Comparison of ENCODE assay signal across 12 cellular contexts in genomic region chr20:14963262-14963663, GRCh38.
DNase-seq lines count a peak whose midpoint lies in the region; ATAC-seq and TF ChIP-seq lines count a peak whose summit lies in the region.
"Had no signal": no experiment of that assay in that cellular context is flagged by ENCODE, and none has a peak within 500 bp of the region (broad histone marks: within the 10 kb centered on the region; RNA-seq: fewer than 3 reads in every experiment).

No MANE protein-coding gene starts in this region.

- TF ChIP-seq POLR2A in tibial nerve (IDR thresholded peaks at IDR 0.05): no peak

- no peak for TF ChIP-seq EP300 in tibial nerve (IDR thresholded peaks at IDR 0.05)

- peak; percentile 100 for ATAC-seq in PC-3
- ATAC-seq in omental fat pad (ENCODE audit: low FRiP score): peak; percentile 61
- ATAC-seq in HG02642 (IDR thresholded peaks at IDR 0.05; ENCODE audit: poor library complexity, unreplicated experiment): no peak

- CTCF ChIA-PET in PC-3 (lab: Charles Lee): no interaction called here

- H3K4me2 ChIP-seq in PC-3 (ENCODE audit: low read length): peak overlapping the region; percentile 65

- no peaks in the 10 kb centered on the region for H3K9me2 ChIP-seq in PC-3 (replicated peaks; ENCODE audit: low read length)

- H3K9me3 ChIP-seq in PC-3 (ENCODE audit: low read length): no peaks in the 10 kb centered on the region
- no peaks in the 10 kb centered on the region for H3K9me3 ChIP-seq in colonic mucosa
- no peaks in the 10 kb centered on the region for H3K9me3 ChIP-seq in tibial nerve

- H4K20me1 ChIP-seq in PC-3 (ENCODE audit: low read length): no peaks in the 10 kb centered on the region

- H3K4me1 ChIP-seq in PC-3 (ENCODE audit: insufficient read depth, low read length): peaks cover 14% of the 10 kb centered on the region
- H3K4me1 ChIP-seq in colonic mucosa: no peaks in the 10 kb centered on the region
- no peaks in the 10 kb centered on the region for H3K4me1 ChIP-seq in tibial nerve
- H3K4me1 ChIP-seq: spleen had no signal

- 8 to 19% methylated on average over 3 of the region's 3 CpGs for WGBS in tibial nerve, 2 donors

- H2AFZ ChIP-seq in PC-3 (ENCODE audit: low read length): peak overlapping the region; percentile 72

- TF ChIP-seq CTCF in PC-3 (conservative IDR thresholded peaks at IDR 0.05; ENCODE audit: low read depth, low read length): no peak
- TF ChIP-seq CTCF in fibroblast of pulmonary artery (IDR thresholded peaks at IDR 0.05; ENCODE audit: low read length, missing control alignments): no peak
- no peak for TF ChIP-seq CTCF in omental fat pad (IDR thresholded peaks at IDR 0.05)
- no peak for TF ChIP-seq CTCF in colonic mucosa (IDR thresholded peaks at IDR 0.05)
- TF ChIP-seq CTCF in tibial nerve (IDR thresholded peaks at IDR 0.05): no peak

- H3F3A ChIP-seq in PC-3 (ENCODE audit: low read length, unreplicated experiment): no peaks in the 10 kb centered on the region

- no peaks in the 10 kb centered on the region for H3K27me3 ChIP-seq in PC-3 (ENCODE audit: low read length)
- no peaks in the 10 kb centered on the region for H3K27me3 ChIP-seq in colonic mucosa
- no peaks in the 10 kb centered on the region for H3K27me3 ChIP-seq in tibial nerve
- H3K27me3 ChIP-seq: spleen had no signal

- H3K27ac ChIP-seq in PC-3 (ENCODE audit: low read length) (peak overlapping the region; percentile 51), colonic mucosa (no peak overlapping the region), tibial nerve (no peak overlapping the region)
- H3K27ac ChIP-seq: C4-2B, spleen had no signal

- H3K9ac ChIP-seq in PC-3 (ENCODE audit: low read length): no peak overlapping the region; the same call in 1 of the 2 replicates
- H3K9ac ChIP-seq in colonic mucosa (ENCODE audit: low read depth in 2 of 2, low read length in 2 of 2): no peak overlapping the region

- POLR2A ChIA-PET in PC-3 (lab: Charles Lee; ENCODE audit: unreplicated experiment): interaction anchor here (0.7 kb wide), 1 partner anchor 329 kb away, joined by 3 read pairs; no protein-coding TSS in a partner anchor

- H3K36me3 ChIP-seq in PC-3 (ENCODE audit: low read depth, low read length) (no peaks in the 10 kb centered on the region), colonic mucosa (no peaks in the 10 kb centered on the region), tibial nerve (no peaks in the 10 kb centered on the region)
- H3K36me3 ChIP-seq: spleen had no signal

- no peaks in the 10 kb centered on the region for H3K79me2 ChIP-seq in PC-3 (ENCODE audit: low read length)

- peak; percentile 23 for DNase-seq in EL
- peak; percentile 94 for DNase-seq in PC-3
- DNase-seq in fibroblast of pulmonary artery (ENCODE audit: low read depth): peak; percentile 56
- DNase-seq in omental fat pad (ENCODE audit: low spot score): no peak
- no peak for DNase-seq in colonic mucosa
- no peak for DNase-seq in stimulated activated CD4-positive, alpha-beta T cell treated with anti-CD3 and anti-CD28 coated beads, Interleukin-2, amount 100 ng/mL, for 24 hours
- DNase-seq in tibial nerve (ENCODE audit: low spot score in 2 of 2): no peak
- DNase-seq: activated CD8-positive, alpha-beta memory T cell treated with anti-CD3 and anti-CD28 coated beads, Interleukin-2, amount 50 U/mL, for 48 hours; NCI-H1694 treated with DMSO at 0.1 percent for 48 hours; spleen had no signal

- intact Hi-C loops in PC-3 (cut with micrococcal nuclease) (loop anchor here (1.0 kb wide), 1 partner anchor 84 kb away; no protein-coding TSS in a partner anchor), colonic mucosa (cut with DNase I) (no loop called here)

- BruUV-seq in PC-3 (replicated peaks; lab: Mats Ljungman, UMichigan): no TSS peak

- H3K4me3 ChIP-seq in PC-3 (ENCODE audit: low read length) (peak overlapping the region; percentile 21; the same call in 1 of the 2 replicates), fibroblast of pulmonary artery (replicated peaks; ENCODE audit: low read depth, low read length) (no peak overlapping the region), colonic mucosa (no peak overlapping the region), tibial nerve (no peak overlapping the region)
- H3K4me3 ChIP-seq: spleen had no signal

Comparison
In these comparisons a context has a peak if more than half of its experiments do, and no peak if none do; other contexts are left out.
1. DNase-seq: peak in EL (single experiment), PC-3 (single experiment) and fibroblast of pulmonary artery (single experiment); none in omental fat pad (single experiment), colonic mucosa (single experiment), stimulated activated CD4-positive, alpha-beta T cell treated with anti-CD3 and anti-CD28 coated beads, Interleukin-2, amount 100 ng/mL, for 24 hours (0 of 2) and tibial nerve (0 of 2).